In genomic region chr11:12964650-12965049, GRCh38 we compare ENCODE assay signal across 12 cellular contexts. TPM values are rescaled to one million over a fixed set of nuclear protein-coding genes. Genes with fewer than 3 reads are reported as not detected.
"Had no signal": no experiment of that assay in that cellular context is flagged by ENCODE, and none has a peak within 500 bp of the region (broad histone marks: within the 10 kb centered on the region; RNA-seq: fewer than 3 reads in every experiment).

No MANE protein-coding gene starts in this region.

- H3K9me3 ChIP-seq: heart right ventricle, pancreas, tibial artery, upper lobe of right lung, vagina had no signal

- H3K27me3 ChIP-seq: pancreas, upper lobe of right lung, vagina had no signal

- H3K36me3 ChIP-seq: heart right ventricle, pancreas, tibial artery, upper lobe of right lung, vagina had no signal

- FAIRE-seq: frontal cortex, islet of Langerhans, pancreas had no signal

- H3K4me1 ChIP-seq: pancreas, upper lobe of right lung, vagina had no signal

- H3K4me3 ChIP-seq: coronary artery, heart right ventricle, pancreas, tibial artery, upper lobe of right lung, vagina had no signal

- H3K27ac ChIP-seq: coronary artery, heart right ventricle, pancreas, tibial artery, upper lobe of right lung, vagina had no signal

RNA-seq across cellular contexts. Expression of gene RASSF10, which starts 44.5 kb away (rescaled TPM):
- total RNA-seq: endothelial cell of umbilical vein; mononuclear cell; naive thymus-derived CD8-positive, alpha-beta T cell had no signal
- polyA plus RNA-seq: naive thymus-derived CD8-positive, alpha-beta T cell; neural cell had no signal
